In the genomic region with DNA sequence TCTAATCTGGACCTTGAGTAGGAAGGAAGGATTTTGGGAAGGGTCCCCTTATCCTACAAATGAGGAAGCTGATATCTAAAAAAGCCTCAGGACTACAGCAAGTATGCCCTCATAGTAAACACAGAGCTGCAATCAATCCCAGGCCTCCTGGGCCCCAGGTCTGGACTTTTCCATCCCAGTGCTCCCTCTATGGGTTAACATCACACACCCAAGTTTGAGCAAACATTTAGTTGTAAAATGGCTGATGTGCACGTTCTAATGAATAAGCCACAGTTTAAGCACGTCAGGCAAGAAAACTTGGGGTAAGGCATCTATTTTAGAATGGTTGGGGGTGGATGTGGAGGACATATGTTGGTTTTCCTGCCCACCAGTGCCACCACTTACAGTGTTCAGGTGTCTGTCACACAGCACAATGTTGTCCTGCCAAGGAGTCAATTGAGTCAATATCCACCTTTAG, we compare ENCODE assay signal across 8 cellular contexts. TPM values are rescaled to one million over a fixed set of nuclear protein-coding genes. Genes with fewer than 3 reads are reported as not detected.
DNase-seq lines count a peak whose midpoint lies in the region; ATAC-seq and TF ChIP-seq lines count a peak whose summit lies in the region.

No MANE protein-coding gene starts in this region.

- no peak overlapping the region for H3K4me3 Mint-ChIP-seq in Calu3 (ENCODE audit: low read depth, unreplicated experiment)

- DNase-seq in Calu3, result peak; percentile 44
- DNase-seq in SK-N-DZ (ENCODE audit: low spot score), result peak; percentile 54
- DNase-seq in iris pigment epithelial cell (ENCODE audit: low read depth), result peak; percentile 69
- no peak for DNase-seq in stimulated activated CD4-positive, alpha-beta T cell treated with anti-CD3 and anti-CD28 coated beads, Interleukin-1b, Interleukin-23, amount 100 ng/mL, for 48 hours
- no peak for DNase-seq in retina
- no peak for DNase-seq in mesenteric fat pad (ENCODE audit: low spot score)

- CTCF ChIA-PET in Calu3 (lab: Charles Lee), result interaction anchor here (1.0 kb wide), 1 partner anchor 13 kb away, joined by 3 read pairs; no protein-coding TSS in a partner anchor

- no peak for TF ChIP-seq CTCF in Calu3 (IDR thresholded peaks at IDR 0.05; ENCODE audit: unreplicated experiment)

- H3K36me3 Mint-ChIP-seq in Calu3 (ENCODE audit: insufficient read depth, unreplicated experiment), result no peaks in the 10 kb centered on the region

- ATAC-seq in GM19455 (IDR thresholded peaks at IDR 0.05; ENCODE audit: unreplicated experiment) (peak; percentile 43), HG03432 (IDR thresholded peaks at IDR 0.05; ENCODE audit: unreplicated experiment) (peak; percentile 38)

- intact Hi-C loops in Calu3 (cut with micrococcal nuclease; ENCODE audit: unreplicated experiment), result loop anchor here (5.0 kb wide), 1 partner anchor 579 kb away; no protein-coding TSS in a partner anchor

- H3K4me1 Mint-ChIP-seq in Calu3 (ENCODE audit: low read depth, unreplicated experiment), result no peaks in the 10 kb centered on the region

- no TSS peak for BruUV-seq in Calu3 (replicated peaks; lab: Mats Ljungman, UMichigan)

- no peak overlapping the region for H3K27ac Mint-ChIP-seq in Calu3 (ENCODE audit: unreplicated experiment)

- H3K27me3 Mint-ChIP-seq in Calu3 (ENCODE audit: unreplicated experiment), result no peaks in the 10 kb centered on the region

- no peaks in the 10 kb centered on the region for H3K9me3 Mint-ChIP-seq in Calu3 (ENCODE audit: low read depth, unreplicated experiment)

RNA-seq across cellular contexts. Expression of a gene that starts 44.3 kb away (rescaled TPM):
- total RNA-seq in Calu3 (2022), result 68.9 and 74.3 TPM in 2 replicates
- polyA plus RNA-seq in SK-N-DZ (2014; cell fraction: cytosol; rRNA removed), result 161 and 178 TPM in 2 replicates
- polyA plus RNA-seq in SK-N-DZ (2014; cell fraction: nucleus; rRNA removed), result 128 and 165 TPM in 2 replicates
- 93.7 TPM for total RNA-seq in mesenteric fat pad

Comparison
In these comparisons a context has a peak if more than half of its experiments do, and no peak if none do; other contexts are left out.
1. DNase-seq: peak in Calu3 (single experiment), SK-N-DZ (single experiment) and iris pigment epithelial cell (single experiment); none in stimulated activated CD4-positive, alpha-beta T cell treated with anti-CD3 and anti-CD28 coated beads, Interleukin-1b, Interleukin-23, amount 100 ng/mL, for 48 hours (single experiment), retina (single experiment) and mesenteric fat pad (single experiment).